In genomic region chr20:44714701-44715494, GRCh38 we compare ENCODE assay signal across 8 cellular contexts. TPM values are rescaled to one million over a fixed set of nuclear protein-coding genes. Genes with fewer than 3 reads are reported as not detected.
DNase-seq lines count a peak whose midpoint lies in the region; ATAC-seq and TF ChIP-seq lines count a peak whose summit lies in the region.

TSS of gene CCN5 (plus strand) at chr20:44715369. CDS start at chr20:44715391, 22 bp downstream.

- H3K27me3 ChIP-seq in dorsolateral prefrontal cortex (no peaks in the 10 kb centered on the region), mucosa of rectum (ENCODE audit: control insufficient read depth in 2 of 2, insufficient read depth in 2 of 2, low read length in 2 of 2) (peaks cover 0 to 3% of the 10 kb centered on the region in 2 donors)

- peaks cover 11 to 13% of the 10 kb centered on the region in 2 donors for H3K4me1 ChIP-seq in mucosa of rectum (ENCODE audit: control insufficient read depth in 2 of 2, insufficient read depth in 2 of 2, low read length in 2 of 2)

- H3K4me3 ChIP-seq in dorsolateral prefrontal cortex (peak within 1 kb of the TSS in 2 of 59 donors; percentile 0 to 5), mucosa of rectum (ENCODE audit: low read length in 2 of 2) (peak within 1 kb of the TSS; percentile 38 to 42)

- DNase-seq in Caki2 (ENCODE audit: low read depth) (peak; percentile 92), NCI-H446 (lab: John Stamatoyannopoulos, UW) (peak; percentile 68 to 94), dorsolateral prefrontal cortex (peak; percentile 11 to 77 (median 61)), NCI-H1417 treated with DMSO at 0.1 percent for 48 hours (lab: John Stamatoyannopoulos, UW) (no peak), GM13977 (ENCODE audit: low spot score) (no peak)

- no peak for ATAC-seq in GM21723 (IDR thresholded peaks at IDR 0.05; ENCODE audit: unreplicated experiment)
- no peak for ATAC-seq in GM19452 (IDR thresholded peaks at IDR 0.05; ENCODE audit: unreplicated experiment)

- peak within 1 kb of the TSS in 51 of 59 donors; percentile 1 to 89 (median 60) for H3K27ac ChIP-seq in dorsolateral prefrontal cortex
- peak within 1 kb of the TSS; percentile 3 to 27 for H3K27ac ChIP-seq in mucosa of rectum (ENCODE audit: low read depth in 2 of 2, low read length in 2 of 2)

- intact Hi-C loops in dorsolateral prefrontal cortex (cut with DNase I): no loop called here

- TF ChIP-seq CTCF in dorsolateral prefrontal cortex (IDR thresholded peaks at IDR 0.05 in 54 of 56, conservative IDR thresholded peaks at IDR 0.05 in 2 of 56; ENCODE audit: low read depth in 1 of 56, partially characterized antibody in 56 of 56) (peak in 1 of 56 donors; percentile 12), GM13977 (IDR thresholded peaks at IDR 0.05; ENCODE audit: extremely low read depth, insufficient read depth, missing control alignments) (no peak)

- no peaks in the 10 kb centered on the region for H3K9me3 ChIP-seq in mucosa of rectum (ENCODE audit: control insufficient read depth in 2 of 2, low read length in 2 of 2)

- H3K9ac ChIP-seq in mucosa of rectum (ENCODE audit: low read depth in 1 of 2, low read length in 2 of 2): no peak within 1 kb of the TSS

- in situ Hi-C loops in Caki2 (cut with HindIII; ENCODE audit: low pct_unique_long_range_greater_than_20kb, low sequenced_read_pairs): no loop called here
- in situ Hi-C loops in GM13977 (cut with MboI; ENCODE audit: low pct_unique_long_range_greater_than_20kb, low sequenced_read_pairs, unreplicated experiment): no loop called here

- no peaks in the 10 kb centered on the region for H3K36me3 ChIP-seq in mucosa of rectum (ENCODE audit: control insufficient read depth in 2 of 2, insufficient read depth in 2 of 2, low read length in 2 of 2)

RNA-seq across cellular contexts. Expression of gene CCN5, which starts in this region (rescaled TPM):
- total RNA-seq in Caki2 (2014; rRNA removed; shearing (Covaris generic); ENCODE audit: low replicate concordance): 39.7 and 55.7 TPM in 2 replicates
- total RNA-seq in dorsolateral prefrontal cortex: 1 to 10 TPM in 81 of 120 experiments, under 1 TPM in 37, not detected in 2; 0.28 to 7.0 (median 1.4) TPM

Comparison
In these comparisons a context has a peak if more than half of its experiments do, and no peak if none do; other contexts are left out.
1. DNase-seq: peak in Caki2 (single experiment), NCI-H446 (2 of 2) and dorsolateral prefrontal cortex (10 of 10); none in NCI-H1417 treated with DMSO at 0.1 percent for 48 hours (single experiment) and GM13977 (single experiment).